25 cellular contexts compared by ENCODE assay signal in genomic region chr11:1001682-1002081, GRCh38. TPM values are rescaled to one million over a fixed set of nuclear protein-coding genes. Genes with fewer than 3 reads are reported as not detected.
DNase-seq lines count a peak whose midpoint lies in the region; ATAC-seq and TF ChIP-seq lines count a peak whose summit lies in the region.
"Had no signal": no experiment of that assay in that cellular context is flagged by ENCODE, and none has a peak within 500 bp of the region (broad histone marks: within the 10 kb centered on the region; RNA-seq: fewer than 3 reads in every experiment).

No MANE protein-coding gene starts in this region.

- H3K9ac ChIP-seq in BLaER1 treated with 17β-estradiol and CSF1 and Interleukin-3, amounts not matched to agents 10 nM and 100 nM: peak overlapping the region in 5 of 11 experiments; percentile 29 to 67 (median 36); a peak in 4 of 22 replicates

- H3K4me2 ChIP-seq in BLaER1 treated with 17β-estradiol and CSF1 and Interleukin-3, amounts not matched to agents 10 nM and 100 nM: peak overlapping the region in 10 of 11 experiments; percentile 46 to 95 (median 76); a peak in 18 of 22 replicates

- no peaks in the 10 kb centered on the region for H3K9me3 ChIP-seq in BLaER1 treated with 17β-estradiol and CSF1 and Interleukin-3, amounts not matched to agents 10 nM and 100 nM (replicated peaks in 1 of 11)
- H3K9me3 ChIP-seq in T-helper 17 cell (ENCODE audit: control insufficient read depth, low read length, poor library complexity, severe bottlenecking) (no peaks in the 10 kb centered on the region), left ventricle myocardium inferior (replicated peaks) (no peaks in the 10 kb centered on the region)
- H3K9me3 ChIP-seq: Caco-2, SJSA1 had no signal

- DNase-seq in T-helper 17 cell (no peak), glutamatergic neuron (no peak), type B pancreatic cell (ENCODE audit: extremely low spot score, unreplicated experiment) (no peak), left ventricle myocardium inferior (no peak)
- no peak for DNase-seq in activated CD4-positive, alpha-beta T cell treated with anti-CD3 and anti-CD28 coated beads, Interleukin-2, amount 50 U/mL, for 1 hour
- DNase-seq: AML-193; Caco-2; CD8-positive, alpha-beta T cell; GDM1; Karpas-422; NCI-H1092; NCI-H1417 treated with DMSO at 0.1 percent for 48 hours; NCI-H1694 treated with DMSO at 0.1 percent for 48 hours; NCI-H2081; NCI-H2227 treated with DMSO at 0.1 percent for 48 hours; NCI-H526 treated with DMSO at 0.1 percent for 48 hours; Right ventricle myocardium superior; RPMI8226 had no signal

- H3K27me3 Mint-ChIP-seq in T-helper 17 cell (no peaks in the 10 kb centered on the region), glutamatergic neuron (ENCODE audit: unreplicated experiment) (peaks cover 31% of the 10 kb centered on the region), type B pancreatic cell (no peaks in the 10 kb centered on the region)

- H3K9me3 Mint-ChIP-seq in glutamatergic neuron (ENCODE audit: unreplicated experiment) (peaks cover 28% of the 10 kb centered on the region), type B pancreatic cell (no peaks in the 10 kb centered on the region)
- H3K9me3 Mint-ChIP-seq: CD8-positive, alpha-beta T cell had no signal

- H3K4me3 Mint-ChIP-seq in T-helper 17 cell: no peak overlapping the region
- no peak overlapping the region for H3K4me3 Mint-ChIP-seq in glutamatergic neuron (ENCODE audit: unreplicated experiment)
- no peak overlapping the region for H3K4me3 Mint-ChIP-seq in type B pancreatic cell
- H3K4me3 Mint-ChIP-seq: CD8-positive, alpha-beta T cell had no signal

- ATAC-seq in T-helper 17 cell: no peak
- no peak for ATAC-seq in GM21447 (IDR thresholded peaks at IDR 0.05; ENCODE audit: unreplicated experiment)
- ATAC-seq: CD8-positive, alpha-beta T cell; GM12878 had no signal

- TF ChIP-seq CTCF in glutamatergic neuron (IDR thresholded peaks at IDR 0.05; ENCODE audit: partially characterized antibody, unreplicated experiment) (no peak), type B pancreatic cell (conservative IDR thresholded peaks at IDR 0.05) (no peak), left ventricle myocardium inferior (IDR thresholded peaks at IDR 0.05; ENCODE audit: borderline replicate concordance) (no peak)

- intact Hi-C loops in left ventricle myocardium inferior (cut with micrococcal nuclease): no loop called here

- H3K27me3 ChIP-seq in BLaER1 treated with 17β-estradiol and CSF1 and Interleukin-3, amounts not matched to agents 10 nM and 100 nM: peaks cover 0 to 20% (median 0%) of the 10 kb centered on the region in 11 experiments; a peak in 4 of 22 replicates
- no peaks in the 10 kb centered on the region for H3K27me3 ChIP-seq in left ventricle myocardium inferior (ENCODE audit: low read depth)
- H3K27me3 ChIP-seq: SJSA1 had no signal

- H3K4me1 Mint-ChIP-seq in T-helper 17 cell: peaks cover 8% of the 10 kb centered on the region
- H3K4me1 Mint-ChIP-seq in glutamatergic neuron (ENCODE audit: low read depth, unreplicated experiment): peaks cover 33% of the 10 kb centered on the region
- H3K4me1 Mint-ChIP-seq in type B pancreatic cell (ENCODE audit: unreplicated experiment): peaks cover 28% of the 10 kb centered on the region

- peak overlapping the region; percentile 39 for H3K27ac Mint-ChIP-seq in T-helper 17 cell
- H3K27ac Mint-ChIP-seq in glutamatergic neuron (ENCODE audit: unreplicated experiment): peak overlapping the region; percentile 91
- H3K27ac Mint-ChIP-seq in type B pancreatic cell: peak overlapping the region; percentile 78
- H3K27ac Mint-ChIP-seq: CD8-positive, alpha-beta T cell had no signal

- H4K20me1 ChIP-seq in BLaER1 treated with 17β-estradiol and CSF1 and Interleukin-3, amounts not matched to agents 10 nM and 100 nM: peaks cover 4 to 96% (median 61%) of the 10 kb centered on the region in 11 experiments; a peak in 20 of 22 replicates

- peaks cover 26 to 97% (median 77%) of the 10 kb centered on the region in 10 experiments; a peak in 19 of 20 replicates for H3K4me1 ChIP-seq in BLaER1 treated with 17β-estradiol and CSF1 and Interleukin-3, amounts not matched to agents 10 nM and 100 nM
- peaks cover 10% of the 10 kb centered on the region for H3K4me1 ChIP-seq in left ventricle myocardium inferior
- H3K4me1 ChIP-seq: Caco-2, SJSA1 had no signal

- H3K27ac ChIP-seq in BLaER1 treated with 17β-estradiol and CSF1 and Interleukin-3, amounts not matched to agents 10 nM and 100 nM: peak overlapping the region in 5 of 11 experiments; percentile 48 to 74 (median 60); a peak in 8 of 22 replicates
- no peak overlapping the region for H3K27ac ChIP-seq in left ventricle myocardium inferior (replicated peaks)
- H3K27ac ChIP-seq: C4-2B, SJSA1 had no signal

- no peak overlapping the region for H3K4me3 ChIP-seq in BLaER1 treated with 17β-estradiol and CSF1 and Interleukin-3, amounts not matched to agents 10 nM and 100 nM
- no peak overlapping the region for H3K4me3 ChIP-seq in left ventricle myocardium inferior
- H3K4me3 ChIP-seq: GM12878, SJSA1 had no signal

- H3K36me3 Mint-ChIP-seq in T-helper 17 cell (ENCODE audit: low read depth): peaks cover 4% of the 10 kb centered on the region
- H3K36me3 Mint-ChIP-seq in glutamatergic neuron (ENCODE audit: unreplicated experiment): peaks cover 5% of the 10 kb centered on the region
- peaks cover 17% of the 10 kb centered on the region for H3K36me3 Mint-ChIP-seq in type B pancreatic cell

- peaks cover 42 to 97% (median 59%) of the 10 kb centered on the region in 11 experiments; a peak in 21 of 22 replicates for H3K36me3 ChIP-seq in BLaER1 treated with 17β-estradiol and CSF1 and Interleukin-3, amounts not matched to agents 10 nM and 100 nM
- peaks cover 67% of the 10 kb centered on the region for H3K36me3 ChIP-seq in left ventricle myocardium inferior

RNA-seq across cellular contexts. Expression of gene MUC6, which starts 34.8 kb away (rescaled TPM):
- total RNA-seq in T-helper 17 cell (not detected), glutamatergic neuron (ENCODE audit: unreplicated experiment) (not detected), type B pancreatic cell (ENCODE audit: low replicate concordance) (0.38 and 0.46 TPM in 2 replicates), left ventricle myocardium inferior (not detected)
- total RNA-seq: Caco-2; CD8-positive, alpha-beta T cell; H4; NCI-H460; Right ventricle myocardium superior; SJSA1 had no signal

Comparison
In these comparisons a context has a peak if more than half of its experiments do, and no peak if none do; other contexts are left out.
1. H3K27ac Mint-ChIP-seq: peak in every context shown above with its lines; median percentile 91 in glutamatergic neuron; 78 in type B pancreatic cell; 39 in T-helper 17 cell.